In the genomic region with DNA sequence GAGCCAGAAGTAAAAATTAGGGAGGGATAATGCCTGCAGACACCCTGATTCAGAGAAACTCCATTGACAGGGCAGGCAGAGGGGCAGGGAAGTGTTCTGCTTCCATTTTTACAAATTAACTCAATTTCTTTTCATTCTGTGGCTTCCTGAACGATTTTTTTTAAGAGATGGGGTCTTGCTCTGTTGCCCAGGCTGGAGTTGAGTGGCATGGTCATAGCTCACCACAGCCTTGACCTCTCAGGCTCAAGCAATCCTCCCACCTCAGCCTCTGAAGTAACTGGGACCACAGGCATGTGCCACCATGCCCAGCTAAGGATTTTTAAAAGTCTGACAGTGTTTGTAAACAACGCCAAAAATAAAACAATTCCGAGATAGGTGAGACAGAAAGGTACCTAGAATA, we compare ENCODE assay signal across 16 cellular contexts.
"Had no signal": no experiment of that assay in that cellular context is flagged by ENCODE, and none has a peak within 500 bp of the region (broad histone marks: within the 10 kb centered on the region; RNA-seq: fewer than 3 reads in every experiment).

No MANE protein-coding gene starts in this region.

- H3K27ac ChIP-seq: colonic mucosa, hepatocyte, transverse colon had no signal

- DNase-seq: colonic mucosa; foreskin melanocyte; kidney; left colon; mammary epithelial cell; mucosa of descending colon; naive thymus-derived CD8-positive, alpha-beta T cell; posterior cingulate gyrus; right cardiac atrium; stimulated activated CD4-positive, alpha-beta T cell treated with anti-CD3 and anti-CD28 coated beads, Interleukin-4, amount 100 ng/mL, for 1 hour; stimulated activated CD8-positive, alpha-beta memory T cell treated with anti-CD3 and anti-CD28 coated beads, Interleukin-4, amount 100 ng/mL, for 48 hours; stimulated activated naive CD8-positive, alpha-beta T cell treated with anti-CD3 and anti-CD28 coated beads, Interleukin-15, amount 100 ng/mL, for 72 hours; transverse colon had no signal

- H3K9me3 ChIP-seq: colonic mucosa, mucosa of descending colon, thoracic aorta, transverse colon had no signal

- H3K4me3 ChIP-seq: colonic mucosa, hepatocyte, mucosa of descending colon, thoracic aorta, transverse colon had no signal

- ATAC-seq: left colon; mucosa of descending colon; naive thymus-derived CD8-positive, alpha-beta T cell; stimulated activated memory B cell treated with anti-CD40 and anti-IgM and Interleukin-4, amounts not matched to agents 10 μg/mL and 1 μg/mL and 100 μg/mL, for 72 hours; stimulated activated naive CD8-positive, alpha-beta T cell treated with anti-CD3 and anti-CD28 coated beads, Interleukin-15, amount 100 ng/mL, for 72 hours had no signal

- H3K4me1 ChIP-seq: colonic mucosa, transverse colon had no signal

- H3K27me3 ChIP-seq: colonic mucosa, hepatocyte, transverse colon had no signal

- H3K36me3 ChIP-seq: colonic mucosa, thoracic aorta, transverse colon had no signal
